Comparison of ENCODE assay signal across 13 cellular contexts in the genomic region with DNA sequence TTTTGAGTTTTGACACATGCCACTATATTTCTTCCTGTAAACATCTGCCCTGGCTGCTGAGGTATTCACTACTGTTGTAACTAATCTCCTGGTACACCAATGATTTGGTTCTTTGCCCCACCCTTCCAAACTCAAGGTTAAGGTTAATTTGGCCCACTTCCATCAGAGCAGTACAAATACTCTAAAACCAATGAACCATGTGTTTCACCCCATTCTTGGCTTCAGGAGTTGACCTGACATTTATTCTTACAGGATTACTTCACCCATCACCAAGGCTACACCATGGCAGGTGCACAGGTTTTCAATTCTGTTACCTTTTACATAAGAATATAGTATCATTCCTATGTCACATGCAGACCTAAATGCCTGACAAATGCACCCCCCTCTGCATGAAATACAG.
A peak's percentile ranks its signal among the peaks of the same experiment; 100 is the strongest.
DNase-seq lines count a peak whose midpoint lies in the region; TF ChIP-seq lines count a peak whose summit lies in the region.
"Had no signal": no experiment of that assay in that cellular context is flagged by ENCODE, and none has a peak within 500 bp of the region (broad histone marks: within the 10 kb centered on the region; RNA-seq: fewer than 3 reads in every experiment).

No MANE protein-coding gene starts in this region.

- no peaks in the 10 kb centered on the region for H3K36me3 ChIP-seq in neural cell (ENCODE audit: insufficient read depth, low read length)
- H3K36me3 ChIP-seq: BLaER1 treated with 17β-estradiol and CSF1 and Interleukin-3, amounts not matched to agents 10 nM and 100 nM; HAP-1 had no signal

- H3K27ac ChIP-seq in neural cell (ENCODE audit: low read length), result peak overlapping the region; percentile 82
- H3K27ac ChIP-seq: BLaER1 treated with 17β-estradiol and CSF1 and Interleukin-3, amounts not matched to agents 10 nM and 100 nM had no signal

- H3K9me2 ChIP-seq in neural cell (ENCODE audit: insufficient read depth, low read length), result no peaks in the 10 kb centered on the region

- TF ChIP-seq RAD21 in neural cell (conservative IDR thresholded peaks at IDR 0.05), result no peak

- TF ChIP-seq EP300 in neural cell (conservative IDR thresholded peaks at IDR 0.05; ENCODE audit: poor library complexity, severe bottlenecking), result no peak

- H3F3A ChIP-seq in neural cell (ENCODE audit: insufficient read depth, low read length, poor library complexity, severe bottlenecking), result no peaks in the 10 kb centered on the region

- no peaks in the 10 kb centered on the region for H4K20me1 ChIP-seq in neural cell (ENCODE audit: insufficient read depth)
- H4K20me1 ChIP-seq: BLaER1 treated with 17β-estradiol and CSF1 and Interleukin-3, amounts not matched to agents 10 nM and 100 nM had no signal

- H3K9ac ChIP-seq in neural cell (ENCODE audit: low read length), result no peak overlapping the region
- H3K9ac ChIP-seq: BLaER1 treated with 17β-estradiol and CSF1 and Interleukin-3, amounts not matched to agents 10 nM and 100 nM had no signal

- H3K79me2 ChIP-seq in neural cell (replicated peaks; ENCODE audit: insufficient read depth, low read length), result no peaks in the 10 kb centered on the region

- TF ChIP-seq CTCF in epithelial cell of proximal tubule (conservative IDR thresholded peaks at IDR 0.05; ENCODE audit: low read depth, low read length), result no peak
- TF ChIP-seq CTCF in neural cell (IDR thresholded peaks at IDR 0.05; ENCODE audit: poor library complexity, severe bottlenecking), result no peak

- intact Hi-C loops in cardiac septum (cut with DNase I), result no loop called here

- no peaks in the 10 kb centered on the region for H3K9me3 ChIP-seq in neural cell (ENCODE audit: low read length)
- H3K9me3 ChIP-seq: HAP-1 had no signal

- H3K27me3 ChIP-seq in neural cell (ENCODE audit: insufficient read depth, low read depth, low read length), result no peaks in the 10 kb centered on the region
- H3K27me3 ChIP-seq: BLaER1 treated with 17β-estradiol and CSF1 and Interleukin-3, amounts not matched to agents 10 nM and 100 nM had no signal

- no peak overlapping the region for H2AFZ ChIP-seq in neural cell (ENCODE audit: low read depth, low read length)

- H3K4me2 ChIP-seq in neural cell (ENCODE audit: low read length), result no peak overlapping the region

- DNase-seq in NCI-H1105 treated with DMSO at 0.1 percent for 48 hours (lab: John Stamatoyannopoulos, UW) (peak; percentile 5), NCI-H1105 (lab: John Stamatoyannopoulos, UW) (no peak), DMS79 treated with DMSO at 0.1 percent for 48 hours (lab: John Stamatoyannopoulos, UW) (peak; percentile 42), epithelial cell of proximal tubule (ENCODE audit: low read depth) (peak; percentile 31), activated gamma-delta T cell (lab: John Stamatoyannopoulos, UW) (no peak), cardiac septum (ENCODE audit: low spot score) (no peak), SKM-1 (lab: John Stamatoyannopoulos, UW; ENCODE audit: unreplicated experiment) (no peak)
- DNase-seq: ACHN; CD4-positive, alpha-beta T cell; EL had no signal

- H3K4me3 ChIP-seq in epithelial cell of proximal tubule (ENCODE audit: low read depth, low read length) (no peak overlapping the region), neural cell (ENCODE audit: low read length) (no peak overlapping the region)
- H3K4me3 ChIP-seq: BLaER1 treated with 17β-estradiol and CSF1 and Interleukin-3, amounts not matched to agents 10 nM and 100 nM; HAP-1 had no signal

TF ChIP-seq in neural cell, 6 proteins besides CTCF, POLR2A, EP300 and RAD21:
- no peak for TF ChIP-seq TAF1 (IDR thresholded peaks at IDR 0.05; ENCODE audit: low read depth)
- no peak for TF ChIP-seq EZH2 (IDR thresholded peaks at IDR 0.05; ENCODE audit: borderline replicate concordance, insufficient read depth, low read length, poor library complexity, severe bottlenecking)
- no peak for TF ChIP-seq MXI1 (conservative IDR thresholded peaks at IDR 0.05; ENCODE audit: poor library complexity, severe bottlenecking)
- TF ChIP-seq SMC3 (conservative IDR thresholded peaks at IDR 0.05; ENCODE audit: poor library complexity), result no peak
- TF ChIP-seq POLR2AphosphoS5 (IDR thresholded peaks at IDR 0.05), result no peak
- TF ChIP-seq, protein P1, sequence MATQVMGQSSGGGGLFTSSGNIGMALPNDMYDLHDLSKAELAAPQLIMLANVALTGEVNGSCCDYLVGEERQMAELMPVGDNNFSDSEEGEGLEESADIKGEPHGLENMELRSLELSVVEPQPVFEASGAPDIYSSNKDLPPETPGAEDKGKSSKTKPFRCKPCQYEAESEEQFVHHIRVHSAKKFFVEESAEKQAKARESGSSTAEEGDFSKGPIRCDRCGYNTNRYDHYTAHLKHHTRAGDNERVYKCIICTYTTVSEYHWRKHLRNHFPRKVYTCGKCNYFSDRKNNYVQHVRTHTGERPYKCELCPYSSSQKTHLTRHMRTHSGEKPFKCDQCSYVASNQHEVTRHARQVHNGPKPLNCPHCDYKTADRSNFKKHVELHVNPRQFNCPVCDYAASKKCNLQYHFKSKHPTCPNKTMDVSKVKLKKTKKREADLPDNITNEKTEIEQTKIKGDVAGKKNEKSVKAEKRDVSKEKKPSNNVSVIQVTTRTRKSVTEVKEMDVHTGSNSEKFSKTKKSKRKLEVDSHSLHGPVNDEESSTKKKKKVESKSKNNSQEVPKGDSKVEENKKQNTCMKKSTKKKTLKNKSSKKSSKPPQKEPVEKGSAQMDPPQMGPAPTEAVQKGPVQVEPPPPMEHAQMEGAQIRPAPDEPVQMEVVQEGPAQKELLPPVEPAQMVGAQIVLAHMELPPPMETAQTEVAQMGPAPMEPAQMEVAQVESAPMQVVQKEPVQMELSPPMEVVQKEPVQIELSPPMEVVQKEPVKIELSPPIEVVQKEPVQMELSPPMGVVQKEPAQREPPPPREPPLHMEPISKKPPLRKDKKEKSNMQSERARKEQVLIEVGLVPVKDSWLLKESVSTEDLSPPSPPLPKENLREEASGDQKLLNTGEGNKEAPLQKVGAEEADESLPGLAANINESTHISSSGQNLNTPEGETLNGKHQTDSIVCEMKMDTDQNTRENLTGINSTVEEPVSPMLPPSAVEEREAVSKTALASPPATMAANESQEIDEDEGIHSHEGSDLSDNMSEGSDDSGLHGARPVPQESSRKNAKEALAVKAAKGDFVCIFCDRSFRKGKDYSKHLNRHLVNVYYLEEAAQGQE (IDR thresholded peaks at IDR 0.05; ENCODE audit: borderline replicate concordance), result no peak

Comparison
In these comparisons a context has a peak if more than half of its experiments do, and no peak if none do; other contexts are left out.
1. DNase-seq: peak in NCI-H1105 treated with DMSO at 0.1 percent for 48 hours (single experiment), DMS79 treated with DMSO at 0.1 percent for 48 hours (single experiment) and epithelial cell of proximal tubule (single experiment); none in NCI-H1105 (single experiment), activated gamma-delta T cell (single experiment), cardiac septum (single experiment) and SKM-1 (single experiment).